10 cellular contexts compared by ENCODE assay signal in the genomic region with DNA sequence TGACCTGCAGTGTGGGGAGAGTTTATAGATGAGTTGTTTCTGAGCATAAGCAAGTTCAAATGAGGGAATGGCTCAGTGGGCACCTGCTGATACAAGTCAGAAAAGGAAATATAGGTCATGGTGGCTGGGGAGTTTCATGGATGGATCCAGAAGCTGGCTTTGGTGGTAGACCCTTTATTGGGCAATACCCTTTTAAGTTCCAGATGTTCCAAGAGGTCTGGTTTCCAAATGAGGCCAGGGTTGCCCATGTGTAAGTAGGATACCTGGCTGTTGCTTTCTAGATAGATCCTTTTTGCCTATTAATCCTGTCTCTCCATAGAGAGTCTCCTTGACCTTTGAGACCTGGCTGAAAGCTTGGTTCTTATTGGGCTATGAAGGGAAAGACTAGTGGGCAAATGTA. TPM values are rescaled to one million over a fixed set of nuclear protein-coding genes. Genes with fewer than 3 reads are reported as not detected.
DNase-seq lines count a peak whose midpoint lies in the region; ATAC-seq and TF ChIP-seq lines count a peak whose summit lies in the region.
"Had no signal": no experiment of that assay in that cellular context is flagged by ENCODE, and none has a peak within 500 bp of the region (broad histone marks: within the 10 kb centered on the region; RNA-seq: fewer than 3 reads in every experiment).

No MANE protein-coding gene starts in this region.

- H2BK5ac ChIP-seq in trophoblast cell (ENCODE audit: low read depth, low read length, poor library complexity): no peak overlapping the region

- no peak overlapping the region for H3K9ac ChIP-seq in trophoblast cell (ENCODE audit: low read length)

- no peak overlapping the region for H4K8ac ChIP-seq in trophoblast cell (ENCODE audit: low read depth, low read length)

- no peak for TF ChIP-seq POLR2A in transverse colon (IDR thresholded peaks at IDR 0.05)

- peak overlapping the region; percentile 98 for H3K4me3 Mint-ChIP-seq in activated naive CD4-positive, alpha-beta T cell treated with anti-CD3 and anti-CD28 coated beads, Interleukin-2, amount 50 U/mL, for 24 hours
- peak overlapping the region; percentile 98 for H3K4me3 Mint-ChIP-seq in activated naive CD8-positive, alpha-beta T cell treated with anti-CD3 and anti-CD28 coated beads for 36 hours
- H3K4me3 Mint-ChIP-seq in mesothelial cell of epicardium: peak overlapping the region; percentile 23

- H3K27me3 ChIP-seq in transverse colon (no peaks in the 10 kb centered on the region), trophoblast cell (ENCODE audit: insufficient read depth, low read length) (no peaks in the 10 kb centered on the region)

- peaks cover 8% of the 10 kb centered on the region for H3K79me1 ChIP-seq in trophoblast cell (ENCODE audit: low read length)

- H3K27ac ChIP-seq in transverse colon (peak overlapping the region in 1 of 4 donors; percentile 13), trophoblast cell (ENCODE audit: low read depth, low read length) (no peak overlapping the region)

- in situ Hi-C loops in transverse colon (cut with MboI; ENCODE audit: low pct_ligation_motif_present in 1 of 4, low pct_unique_long_range_greater_than_20kb in 1 of 4, low sequenced_read_pairs in 3 of 4): loop anchor here in 2 of 4 donors (10.0 to 25.0 kb wide), 3 partner anchors 105 to 217 kb away; no protein-coding TSS in a partner anchor

- no peak overlapping the region for H3K18ac ChIP-seq in trophoblast cell (ENCODE audit: low read length)

- H3K36me3 ChIP-seq in transverse colon (no peaks in the 10 kb centered on the region), trophoblast cell (ENCODE audit: control insufficient read depth in 1 of 2, insufficient read depth in 2 of 2, low read length in 2 of 2) (no peaks in the 10 kb centered on the region)

- DNase-seq in activated naive CD4-positive, alpha-beta T cell (lab: John Stamatoyannopoulos, UW): no peak
- DNase-seq in activated naive CD8-positive, alpha-beta T cell treated with anti-CD3 and anti-CD28 coated beads for 36 hours: no peak
- DNase-seq in mesothelial cell of epicardium (ENCODE audit: low spot score in 2 of 2, unreplicated experiment in 2 of 2) (no peak), transverse colon (no peak), NCI-H1105 (lab: John Stamatoyannopoulos, UW) (no peak), trophoblast cell (no peak)
- DNase-seq: Kasumi-1, midbrain had no signal

- H3K27me3 Mint-ChIP-seq in activated naive CD4-positive, alpha-beta T cell treated with anti-CD3 and anti-CD28 coated beads, Interleukin-2, amount 50 U/mL, for 24 hours: no peaks in the 10 kb centered on the region
- H3K27me3 Mint-ChIP-seq in activated naive CD8-positive, alpha-beta T cell treated with anti-CD3 and anti-CD28 coated beads for 36 hours: no peaks in the 10 kb centered on the region
- no peaks in the 10 kb centered on the region for H3K27me3 Mint-ChIP-seq in mesothelial cell of epicardium (ENCODE audit: low read depth)

- H3K9me3 ChIP-seq in transverse colon (no peaks in the 10 kb centered on the region), trophoblast cell (ENCODE audit: insufficient read depth, low read depth, low read length) (no peaks in the 10 kb centered on the region)

- H3K4me2 ChIP-seq in trophoblast cell (ENCODE audit: low read length): no peak overlapping the region

- no peak overlapping the region for H2AK5ac ChIP-seq in trophoblast cell (ENCODE audit: low read length)

- H3K4me1 ChIP-seq in transverse colon (peaks cover 29 to 70% (median 58%) of the 10 kb centered on the region in 4 donors), trophoblast cell (ENCODE audit: control insufficient read depth in 1 of 2, insufficient read depth in 2 of 2, low read length in 2 of 2) (peaks cover 13 to 16% of the 10 kb centered on the region in 2 experiments)

- H3K9me3 Mint-ChIP-seq in activated naive CD4-positive, alpha-beta T cell treated with anti-CD3 and anti-CD28 coated beads, Interleukin-2, amount 50 U/mL, for 24 hours: no peaks in the 10 kb centered on the region
- H3K9me3 Mint-ChIP-seq in activated naive CD8-positive, alpha-beta T cell treated with anti-CD3 and anti-CD28 coated beads for 36 hours: no peaks in the 10 kb centered on the region
- no peaks in the 10 kb centered on the region for H3K9me3 Mint-ChIP-seq in mesothelial cell of epicardium

- intact Hi-C loops in transverse colon (cut with DNase I; ENCODE audit: low total_unique reads): no loop called here

- H4K12ac ChIP-seq in trophoblast cell (ENCODE audit: low read depth, low read length): no peak overlapping the region

- no peak overlapping the region for H4K91ac ChIP-seq in trophoblast cell (ENCODE audit: low read depth, low read length)

- H3K79me2 ChIP-seq in trophoblast cell (ENCODE audit: control insufficient read depth, insufficient read depth, low read length, poor library complexity): peaks cover 8% of the 10 kb centered on the region

- no peak overlapping the region for H2AFZ ChIP-seq in trophoblast cell (ENCODE audit: insufficient read depth, low read length, poor library complexity)

- no peak for ATAC-seq in HG03159 (IDR thresholded peaks at IDR 0.05; ENCODE audit: unreplicated experiment)

- peaks cover 1% of the 10 kb centered on the region for H3K36me3 Mint-ChIP-seq in activated naive CD4-positive, alpha-beta T cell treated with anti-CD3 and anti-CD28 coated beads, Interleukin-2, amount 50 U/mL, for 24 hours
- peaks cover 18% of the 10 kb centered on the region for H3K36me3 Mint-ChIP-seq in activated naive CD8-positive, alpha-beta T cell treated with anti-CD3 and anti-CD28 coated beads for 36 hours
- no peaks in the 10 kb centered on the region for H3K36me3 Mint-ChIP-seq in mesothelial cell of epicardium

- peaks cover 76% of the 10 kb centered on the region for H3K4me1 Mint-ChIP-seq in activated naive CD4-positive, alpha-beta T cell treated with anti-CD3 and anti-CD28 coated beads, Interleukin-2, amount 50 U/mL, for 24 hours
- H3K4me1 Mint-ChIP-seq in activated naive CD8-positive, alpha-beta T cell treated with anti-CD3 and anti-CD28 coated beads for 36 hours: peaks cover 73% of the 10 kb centered on the region
- H3K4me1 Mint-ChIP-seq in mesothelial cell of epicardium: peaks cover 48% of the 10 kb centered on the region

- no peak for TF ChIP-seq EP300 in transverse colon (IDR thresholded peaks at IDR 0.05; ENCODE audit: low read depth)

- peak overlapping the region; percentile 95 for H3K27ac Mint-ChIP-seq in activated naive CD4-positive, alpha-beta T cell treated with anti-CD3 and anti-CD28 coated beads, Interleukin-2, amount 50 U/mL, for 24 hours
- H3K27ac Mint-ChIP-seq in activated naive CD8-positive, alpha-beta T cell treated with anti-CD3 and anti-CD28 coated beads for 36 hours: peak overlapping the region; percentile 95
- H3K27ac Mint-ChIP-seq in mesothelial cell of epicardium: no peak overlapping the region

- H2BK12ac ChIP-seq in trophoblast cell (ENCODE audit: low read length): no peak overlapping the region

- H3K23ac ChIP-seq in trophoblast cell (ENCODE audit: low read length): no peak overlapping the region

- H3K14ac ChIP-seq in trophoblast cell (ENCODE audit: low read length): no peak overlapping the region

- H2BK120ac ChIP-seq in trophoblast cell (ENCODE audit: insufficient read depth, low read length, poor library complexity): no peak overlapping the region

- H3K4me3 ChIP-seq in transverse colon (peak overlapping the region in 3 of 4 donors; percentile 4 to 85 (median 5)), trophoblast cell (ENCODE audit: low read depth, low read length) (no peak overlapping the region)

- TF ChIP-seq CTCF in mesothelial cell of epicardium (IDR thresholded peaks at IDR 0.05; ENCODE audit: unreplicated experiment) (no peak), transverse colon (IDR thresholded peaks at IDR 0.05) (no peak)

- no peak overlapping the region for H3K4ac ChIP-seq in trophoblast cell (ENCODE audit: low read depth, low read length)

RNA-seq across cellular contexts. Expression of a gene that starts 2.2 kb away (rescaled TPM):
- total RNA-seq in activated naive CD8-positive, alpha-beta T cell treated with anti-CD3 and anti-CD28 coated beads for 36 hours: 10 to 100 TPM; 49.4 to 55.4 TPM
- total RNA-seq in mesothelial cell of epicardium: 41.2 to 43.9 TPM (median 43.7 TPM) in 3 replicates
- 10 to 100 TPM; 41.2 to 79.3 (median 48.0) TPM for total RNA-seq in transverse colon
- polyA plus RNA-seq in trophoblast cell (2013): 17.6 and 18.0 TPM in 2 replicates

RNA-seq across cellular contexts. Expression of a gene that starts 16.9 kb away (rescaled TPM):
- 100 to 1,000 TPM; 183 to 190 TPM for total RNA-seq in activated naive CD8-positive, alpha-beta T cell treated with anti-CD3 and anti-CD28 coated beads for 36 hours
- total RNA-seq in mesothelial cell of epicardium: 23.8 to 24.7 TPM (median 24.2 TPM) in 3 replicates
- total RNA-seq in transverse colon: 100 to 1,000 TPM in 1 of 4 donors, 10 to 100 TPM in 3; 21.7 to 146 (median 80.6) TPM
- 48.3 and 53.7 TPM in 2 replicates for polyA plus RNA-seq in trophoblast cell (2013)

RNA-seq across cellular contexts. Expression of a gene that starts 49.3 kb away (rescaled TPM):
- 10 to 100 TPM; 35.4 to 35.6 TPM for total RNA-seq in activated naive CD8-positive, alpha-beta T cell treated with anti-CD3 and anti-CD28 coated beads for 36 hours
- total RNA-seq in mesothelial cell of epicardium: 43.2 to 47.6 TPM (median 47.4 TPM) in 3 replicates
- 10 to 100 TPM in 3 of 4 donors, 1 to 10 TPM in 1; 8.2 to 41.1 (median 37.9) TPM for total RNA-seq in transverse colon
- 24.0 TPM in 2 replicates for polyA plus RNA-seq in trophoblast cell (2013)

Comparison
In these comparisons a context has a peak if more than half of its experiments do, and no peak if none do; other contexts are left out.
1. H3K4me3 Mint-ChIP-seq: peak in every context shown above with its lines; median percentile 98 in activated naive CD4-positive, alpha-beta T cell treated with anti-CD3 and anti-CD28 coated beads, Interleukin-2, amount 50 U/mL, for 24 hours; 98 in activated naive CD8-positive, alpha-beta T cell treated with anti-CD3 and anti-CD28 coated beads for 36 hours; 23 in mesothelial cell of epicardium.